9 cellular contexts compared by ENCODE assay signal in the genomic region with DNA sequence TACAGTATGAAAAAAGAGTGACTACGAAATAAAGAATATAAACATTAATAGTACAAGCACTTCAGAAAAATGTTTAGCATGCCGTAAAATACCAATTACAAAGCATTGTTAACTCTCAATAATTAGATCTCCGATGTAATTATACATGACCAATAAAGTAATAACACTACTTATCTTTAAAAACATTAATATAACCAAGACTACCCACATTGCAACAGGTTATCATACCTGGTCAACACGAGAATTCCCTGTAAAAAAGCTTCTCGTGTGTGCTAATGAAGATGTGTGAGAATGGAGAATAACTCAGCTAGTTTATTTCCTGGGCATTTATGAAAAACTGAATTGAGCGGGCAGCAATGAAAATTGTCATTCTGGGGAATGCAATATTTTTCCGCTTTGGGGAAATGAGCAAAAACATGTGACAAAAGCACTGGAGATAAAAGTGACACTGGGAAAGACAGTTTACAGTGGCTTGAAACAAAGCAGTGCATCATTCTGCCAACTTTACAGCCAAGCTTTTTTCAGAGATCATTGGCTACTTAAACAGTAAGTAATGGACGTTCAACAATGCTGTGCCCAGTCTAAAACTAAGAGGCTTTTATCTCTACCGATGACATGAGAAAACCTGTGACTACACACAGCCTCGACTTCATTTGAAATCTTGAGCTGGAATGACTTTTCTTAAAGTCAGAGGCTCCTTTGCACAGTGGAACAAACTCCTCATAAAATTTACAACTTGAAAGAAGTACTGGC. TPM values are rescaled to one million over a fixed set of nuclear protein-coding genes. Genes with fewer than 3 reads are reported as not detected.
DNase-seq lines count a peak whose midpoint lies in the region; ATAC-seq and TF ChIP-seq lines count a peak whose summit lies in the region.
"Had no signal": no experiment of that assay in that cellular context is flagged by ENCODE, and none has a peak within 500 bp of the region (broad histone marks: within the 10 kb centered on the region; RNA-seq: fewer than 3 reads in every experiment).

No MANE protein-coding gene starts in this region.

- no peaks in the 10 kb centered on the region for H3K27me3 Mint-ChIP-seq in T-cell
- H3K27me3 Mint-ChIP-seq in stimulated activated naive CD8-positive, alpha-beta T cell treated with anti-CD3 and anti-CD28 coated beads, Interleukin-15, amount 100 ng/mL, for 72 hours, result no peaks in the 10 kb centered on the region

- H3K27ac Mint-ChIP-seq in T-cell, result peak overlapping the region; percentile 84 to 89
- peak overlapping the region; percentile 43 to 86 for H3K27ac Mint-ChIP-seq in stimulated activated naive CD8-positive, alpha-beta T cell treated with anti-CD3 and anti-CD28 coated beads, Interleukin-15, amount 100 ng/mL, for 72 hours

- no peaks in the 10 kb centered on the region for H3K36me3 ChIP-seq in SK-N-SH (replicated peaks in 1 of 2; ENCODE audit: control insufficient read depth in 1 of 2, insufficient read depth in 2 of 2, low read length in 1 of 2)
- no peaks in the 10 kb centered on the region for H3K36me3 ChIP-seq in iPS-18a (ENCODE audit: control insufficient read depth, low read depth, low read length)

- no peak for TF ChIP-seq EP300 in SK-N-SH (IDR thresholded peaks at IDR 0.05; ENCODE audit: borderline replicate concordance in 1 of 2, low read depth in 1 of 2, low read length in 1 of 2)

- DNase-seq in SK-N-SH, result no peak
- no peak for DNase-seq in T-cell
- DNase-seq in stimulated activated naive CD8-positive, alpha-beta T cell treated with anti-CD3 and anti-CD28 coated beads, Interleukin-15, amount 100 ng/mL, for 72 hours, result no peak
- no peak for DNase-seq in SKM-1 treated with dmso at 0.1 percent for 144 hours (lab: John Stamatoyannopoulos, UW; ENCODE audit: unreplicated experiment)
- DNase-seq in HUDEP-2 (lab: John Stamatoyannopoulos, UW; ENCODE audit: unreplicated experiment in 76 of 76), result no peak
- DNase-seq: GOT3 had no signal

- no peaks in the 10 kb centered on the region for H3K27me3 ChIP-seq in SK-N-SH (ENCODE audit: insufficient read depth)
- no peaks in the 10 kb centered on the region for H3K27me3 ChIP-seq in iPS-18a (ENCODE audit: control insufficient read depth, insufficient read depth, low read length)

- peak overlapping the region; percentile 85; the same call in 1 of the 2 replicates for H3K4me2 ChIP-seq in SK-N-SH

- H3K4me1 ChIP-seq in SK-N-SH (ENCODE audit: control insufficient read depth in 1 of 2, insufficient read depth in 2 of 2, low read depth in 1 of 2, low read length in 1 of 2) (peaks cover 13 to 24% of the 10 kb centered on the region in 2 experiments), iPS-18a (ENCODE audit: control insufficient read depth, low read depth, low read length) (peaks cover 5% of the 10 kb centered on the region)

- H3K9ac ChIP-seq in SK-N-SH (peak overlapping the region; percentile 61; the same call in 1 of the 2 replicates), iPS-18a (ENCODE audit: low read length) (no peak overlapping the region)

- H3K9me3 Mint-ChIP-seq in T-cell, result no peaks in the 10 kb centered on the region
- no peaks in the 10 kb centered on the region for H3K9me3 Mint-ChIP-seq in stimulated activated naive CD8-positive, alpha-beta T cell treated with anti-CD3 and anti-CD28 coated beads, Interleukin-15, amount 100 ng/mL, for 72 hours

- H3K79me2 ChIP-seq in SK-N-SH (ENCODE audit: insufficient read depth), result no peaks in the 10 kb centered on the region

- H3K4me1 Mint-ChIP-seq in T-cell, result peaks cover 83 to 92% (median 84%) of the 10 kb centered on the region in 3 donors
- H3K4me1 Mint-ChIP-seq in stimulated activated naive CD8-positive, alpha-beta T cell treated with anti-CD3 and anti-CD28 coated beads, Interleukin-15, amount 100 ng/mL, for 72 hours, result peaks cover 96% of the 10 kb centered on the region

- H3K9me3 ChIP-seq in SK-N-SH (no peaks in the 10 kb centered on the region), iPS-18a (ENCODE audit: control insufficient read depth, low read depth, low read length) (no peaks in the 10 kb centered on the region)

- WGBS in SK-N-SH (ENCODE audit: low lambda C conversion rate), result 90% methylated on average over 10 of the region's 10 CpGs

- H2AFZ ChIP-seq in SK-N-SH (ENCODE audit: low read depth), result peak overlapping the region; percentile 98

- ATAC-seq in SK-N-SH treated with all-trans-retinoic acid at 6 μM for 48 hours (no peak), T-cell (replicated peaks in 1 of 4) (no peak), HG02678 (IDR thresholded peaks at IDR 0.05; ENCODE audit: unreplicated experiment) (no peak)
- ATAC-seq in stimulated activated naive CD8-positive, alpha-beta T cell treated with anti-CD3 and anti-CD28 coated beads, Interleukin-15, amount 100 ng/mL, for 72 hours, result no peak

- TF ChIP-seq RAD21 in SK-N-SH (IDR thresholded peaks at IDR 0.05; ENCODE audit: low read length), result no peak

- H3K27ac ChIP-seq in SK-N-SH (ENCODE audit: low read depth in 2 of 2, low read length in 1 of 2) (no peak overlapping the region), iPS-18a (ENCODE audit: low read length) (no peak overlapping the region)

- no peaks in the 10 kb centered on the region for H3K9me2 ChIP-seq in SK-N-SH

- H4K20me1 ChIP-seq in SK-N-SH (ENCODE audit: insufficient read depth), result no peaks in the 10 kb centered on the region

- H3K4me3 ChIP-seq in SK-N-SH (ENCODE audit: low read depth in 2 of 2, low read length in 1 of 2) (0 out of 4 replicates have a peak overlapping the region, but pooled peaks of 1 of the 2 experiments have one; percentile 55), iPS-18a (ENCODE audit: low read length) (peak overlapping the region; percentile 45)

- peaks cover 7% of the 10 kb centered on the region for H3F3A ChIP-seq in SK-N-SH (replicated peaks; ENCODE audit: insufficient read depth)

- no peak for TF ChIP-seq CTCF in SK-N-SH (IDR thresholded peaks at IDR 0.05)

- H3K36me3 Mint-ChIP-seq in T-cell, result peaks cover 25% of the 10 kb centered on the region

- CTCF ChIA-PET in SK-N-SH (lab: Yijun Ruan, JAX) (interaction anchor here (0.9 to 1.5 kb wide), 3 partner anchors 10 to 96 kb away, joined by 3 read pairs; no protein-coding TSS in a partner anchor), T-cell (lab: Charles Lee) (interaction anchor here in 1 of 2 donors (0.6 to 2.6 kb wide), 5 partner anchors 8 to 124 kb away, joined by 3 to 13 read pairs (median 3); no protein-coding TSS in a partner anchor)

- H3K4me3 Mint-ChIP-seq in T-cell, result peak overlapping the region; percentile 72 to 76 (median 76)
- H3K4me3 Mint-ChIP-seq in stimulated activated naive CD8-positive, alpha-beta T cell treated with anti-CD3 and anti-CD28 coated beads, Interleukin-15, amount 100 ng/mL, for 72 hours, result peak overlapping the region; percentile 71 to 87

- POLR2A ChIA-PET in SK-N-SH (lab: Yijun Ruan, JAX) (no interaction called here), T-cell (lab: Charles Lee) (interaction anchor here (0.6 to 2.5 kb wide), 5 partner anchors 7 to 35 kb away, joined by 3 to 7 read pairs (median 4); no protein-coding TSS in a partner anchor)

TF ChIP-seq in SK-N-SH, 30 proteins besides CTCF, POLR2A, EP300 and RAD21 (continues in another document):
- TF ChIP-seq, protein P1, sequence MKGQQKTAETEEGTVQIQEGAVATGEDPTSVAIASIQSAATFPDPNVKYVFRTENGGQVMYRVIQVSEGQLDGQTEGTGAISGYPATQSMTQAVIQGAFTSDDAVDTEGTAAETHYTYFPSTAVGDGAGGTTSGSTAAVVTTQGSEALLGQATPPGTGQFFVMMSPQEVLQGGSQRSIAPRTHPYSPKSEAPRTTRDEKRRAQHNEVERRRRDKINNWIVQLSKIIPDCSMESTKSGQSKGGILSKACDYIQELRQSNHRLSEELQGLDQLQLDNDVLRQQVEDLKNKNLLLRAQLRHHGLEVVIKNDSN (IDR thresholded peaks at IDR 0.05; ENCODE audit: borderline replicate concordance, low read depth), result no peak
- TF ChIP-seq, protein P2, sequence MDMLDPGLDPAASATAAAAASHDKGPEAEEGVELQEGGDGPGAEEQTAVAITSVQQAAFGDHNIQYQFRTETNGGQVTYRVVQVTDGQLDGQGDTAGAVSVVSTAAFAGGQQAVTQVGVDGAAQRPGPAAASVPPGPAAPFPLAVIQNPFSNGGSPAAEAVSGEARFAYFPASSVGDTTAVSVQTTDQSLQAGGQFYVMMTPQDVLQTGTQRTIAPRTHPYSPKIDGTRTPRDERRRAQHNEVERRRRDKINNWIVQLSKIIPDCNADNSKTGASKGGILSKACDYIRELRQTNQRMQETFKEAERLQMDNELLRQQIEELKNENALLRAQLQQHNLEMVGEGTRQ (IDR thresholded peaks at IDR 0.05; ENCODE audit: borderline replicate concordance, low read depth, low read length), result no peak

TF ChIP-seq in SK-N-SH treated with all-trans-retinoic acid at 6 μM for 48 hours, 23 proteins besides CTCF, POLR2A, EP300 and RAD21 (continues in another document):
- TF ChIP-seq ZFP30 (CRISPR knock-in tag; IDR thresholded peaks at IDR 0.05), result no peak
- TF ChIP-seq, protein P3, sequence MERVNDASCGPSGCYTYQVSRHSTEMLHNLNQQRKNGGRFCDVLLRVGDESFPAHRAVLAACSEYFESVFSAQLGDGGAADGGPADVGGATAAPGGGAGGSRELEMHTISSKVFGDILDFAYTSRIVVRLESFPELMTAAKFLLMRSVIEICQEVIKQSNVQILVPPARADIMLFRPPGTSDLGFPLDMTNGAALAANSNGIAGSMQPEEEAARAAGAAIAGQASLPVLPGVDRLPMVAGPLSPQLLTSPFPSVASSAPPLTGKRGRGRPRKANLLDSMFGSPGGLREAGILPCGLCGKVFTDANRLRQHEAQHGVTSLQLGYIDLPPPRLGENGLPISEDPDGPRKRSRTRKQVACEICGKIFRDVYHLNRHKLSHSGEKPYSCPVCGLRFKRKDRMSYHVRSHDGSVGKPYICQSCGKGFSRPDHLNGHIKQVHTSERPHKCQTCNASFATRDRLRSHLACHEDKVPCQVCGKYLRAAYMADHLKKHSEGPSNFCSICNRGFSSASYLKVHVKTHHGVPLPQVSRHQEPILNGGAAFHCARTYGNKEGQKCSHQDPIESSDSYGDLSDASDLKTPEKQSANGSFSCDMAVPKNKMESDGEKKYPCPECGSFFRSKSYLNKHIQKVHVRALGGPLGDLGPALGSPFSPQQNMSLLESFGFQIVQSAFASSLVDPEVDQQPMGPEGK (CRISPR knock-in tag; IDR thresholded peaks at IDR 0.05; ENCODE audit: borderline replicate concordance), result no peak
- TF ChIP-seq BACH2 (CRISPR knock-in tag; IDR thresholded peaks at IDR 0.05; ENCODE audit: borderline replicate concordance), result no peak

RNA-seq across cellular contexts. Expression of a gene that starts 34.7 kb away (rescaled TPM):
- 1.8 and 2.4 TPM in 2 replicates for polyA plus RNA-seq in SK-N-SH (2012; rRNA removed)
- polyA plus RNA-seq in SK-N-SH (2012; cell fraction: cytosol; rRNA removed), result 1.0 and 1.7 TPM in 2 replicates
- 3.5 and 3.6 TPM in 2 replicates for polyA plus RNA-seq in SK-N-SH (2012; cell fraction: nucleus; rRNA removed)
- total RNA-seq in T-cell, result 100 to 1,000 TPM; 153 to 351 (median 179) TPM
